In the genomic region with DNA sequence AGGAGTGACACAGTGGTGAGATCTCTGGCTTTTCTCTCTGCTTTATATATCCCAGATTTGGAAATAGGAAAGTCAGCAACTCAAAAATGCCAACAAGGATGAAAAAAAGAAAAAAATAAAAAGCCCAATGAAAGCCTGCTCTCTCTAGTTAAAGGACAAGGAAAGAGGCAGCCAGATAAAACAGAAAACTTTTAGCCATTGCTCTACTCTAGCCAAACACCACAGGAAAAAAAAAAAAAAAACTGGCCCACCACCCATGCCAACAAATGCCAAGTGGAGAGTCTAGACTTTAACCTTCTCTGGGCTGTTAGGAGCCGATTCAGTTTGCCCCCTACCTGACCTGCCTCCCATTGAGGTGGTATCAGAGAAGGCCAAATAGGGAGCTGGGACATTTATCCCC, we compare ENCODE assay signal across 20 cellular contexts.
A peak's percentile ranks its signal among the peaks of the same experiment; 100 is the strongest.
DNase-seq lines count a peak whose midpoint lies in the region; ATAC-seq and TF ChIP-seq lines count a peak whose summit lies in the region.
"Had no signal": no experiment of that assay in that cellular context is flagged by ENCODE, and none has a peak within 500 bp of the region (broad histone marks: within the 10 kb centered on the region; RNA-seq: fewer than 3 reads in every experiment).

No MANE protein-coding gene starts in this region.

- no peak overlapping the region for H4K91ac ChIP-seq in IMR-90 (ENCODE audit: insufficient read depth, low read depth, low read length)

- no peaks in the 10 kb centered on the region for H3K9me3 ChIP-seq in IMR-90 (ENCODE audit: control insufficient read depth, insufficient read depth, low read length)
- no peaks in the 10 kb centered on the region for H3K9me3 ChIP-seq in thoracic aorta
- H3K9me3 ChIP-seq in GM23248 (ENCODE audit: low read depth), result no peaks in the 10 kb centered on the region
- H3K9me3 ChIP-seq: Caco-2 had no signal

- WGBS in IMR-90 (ENCODE audit: extremely low coverage in 2 of 2, insufficient read length in 1 of 2), 2 experiments, result no CpG with 5 or more reads among the region's 1 CpG
- WGBS in GM23248 (ENCODE audit: low coverage in 1 of 2, low lambda C conversion rate in 2 of 2, missing lambda C conversion rate in 2 of 2), 2 experiments, result 25 to 63% methylated on average over 1 of the region's 1 CpG

- H2BK15ac ChIP-seq in IMR-90 (ENCODE audit: low read depth, low read length), result no peak overlapping the region

- TF ChIP-seq RAD21 in IMR-90 (IDR thresholded peaks at IDR 0.05; ENCODE audit: low read length), result no peak

- H3K9me2 ChIP-seq in GM23248 (ENCODE audit: insufficient read depth), result no peaks in the 10 kb centered on the region

- no peak overlapping the region for H3K27ac ChIP-seq in IMR-90 (ENCODE audit: insufficient read depth, low read length)
- peak overlapping the region; percentile 41 to 82 for H3K27ac ChIP-seq in coronary artery
- H3K27ac ChIP-seq in thoracic aorta, result peak overlapping the region; percentile 63 to 65
- no peak overlapping the region for H3K27ac ChIP-seq in GM23248
- H3K27ac ChIP-seq: 22Rv1, BLaER1, C4-2B had no signal

- H3K27me3 ChIP-seq in IMR-90 (ENCODE audit: control insufficient read depth, insufficient read depth, low read length) (no peaks in the 10 kb centered on the region; the same call in none of the 2 replicates), thoracic aorta (replicated peaks; ENCODE audit: insufficient read depth) (no peaks in the 10 kb centered on the region), GM23248 (replicated peaks; ENCODE audit: insufficient read depth) (0 out of 2 replicates have a peak, but pooled peaks cover 3% of the 10 kb centered on the region)
- H3K27me3 ChIP-seq: BLaER1 had no signal

- H2BK5ac ChIP-seq in IMR-90 (ENCODE audit: low read depth, low read length, poor library complexity, severe bottlenecking), result no peak overlapping the region

- H4K20me1 ChIP-seq in IMR-90 (ENCODE audit: insufficient read depth, low read length), result no peaks in the 10 kb centered on the region
- H4K20me1 ChIP-seq in GM23248 (ENCODE audit: insufficient read depth), result no peaks in the 10 kb centered on the region
- H4K20me1 ChIP-seq: BLaER1 had no signal

- no peak for DNase-seq in IMR-90
- no peak for DNase-seq in coronary artery (ENCODE audit: low spot score)
- DNase-seq in thoracic aorta (ENCODE audit: low spot score), result no peak
- no peak for DNase-seq in HuH-7 (ENCODE audit: low spot score)
- DNase-seq in DMS53 (lab: John Stamatoyannopoulos, UW), result no peak
- no peak for DNase-seq in GM23248
- DNase-seq: Caco-2; CD4-positive, CD25-positive, alpha-beta regulatory T cell; CD8-positive, alpha-beta T cell; DMS153; DMS79; EL; GDM1; H9 had no signal

- no peak overlapping the region for H3K56ac ChIP-seq in IMR-90 (ENCODE audit: extremely low read depth, insufficient read depth, low read length)

- H2BK120ac ChIP-seq in IMR-90 (ENCODE audit: low read depth, low read length), result no peak overlapping the region

- H4K5ac ChIP-seq in IMR-90 (ENCODE audit: low read depth, low read length), result no peak overlapping the region

- H3K4me3 ChIP-seq in IMR-90 (ENCODE audit: insufficient read depth, low read depth, low read length) (no peak overlapping the region), coronary artery (no peak overlapping the region), thoracic aorta (peak overlapping the region; percentile 25), GM23248 (no peak overlapping the region)
- H3K4me3 ChIP-seq: BLaER1, GM12878, GM23338 had no signal

- H3F3A ChIP-seq in GM23248 (ENCODE audit: insufficient read depth), result no peaks in the 10 kb centered on the region

- H2AK5ac ChIP-seq in IMR-90 (ENCODE audit: low read depth, low read length), result no peak overlapping the region

- no peak overlapping the region for H3K18ac ChIP-seq in IMR-90 (ENCODE audit: low read depth, low read length)

- H3K36me3 ChIP-seq in IMR-90 (ENCODE audit: control insufficient read depth, insufficient read depth, low read length) (no peaks in the 10 kb centered on the region), thoracic aorta (no peaks in the 10 kb centered on the region), GM23248 (ENCODE audit: low read depth) (no peaks in the 10 kb centered on the region)
- H3K36me3 ChIP-seq: BLaER1 had no signal

- no peaks in the 10 kb centered on the region for H3K9me1 ChIP-seq in IMR-90 (ENCODE audit: insufficient read depth, low read length)

- H4K8ac ChIP-seq in IMR-90 (ENCODE audit: low read depth in 2 of 2, low read length in 2 of 2), result no peak overlapping the region

- POLR2A ChIA-PET in IMR-90 (lab: Charles Lee; ENCODE audit: unreplicated experiment), result no interaction called here

- no peak overlapping the region for H3K4ac ChIP-seq in IMR-90 (ENCODE audit: low read depth, low read length)

- intact Hi-C loops in IMR-90 (cut with micrococcal nuclease), result no loop called here

- no peak overlapping the region for H3K4me2 ChIP-seq in IMR-90 (ENCODE audit: low read depth, low read length)
- no peak overlapping the region for H3K4me2 ChIP-seq in GM23248 (ENCODE audit: unreplicated experiment)
- H3K4me2 ChIP-seq: GM23338 had no signal

- H3K14ac ChIP-seq in IMR-90 (replicated peaks; ENCODE audit: low read depth, low read length), result no peak overlapping the region

- no peak for TF ChIP-seq POLR2A in IMR-90 (IDR thresholded peaks at IDR 0.05; ENCODE audit: low read depth, low read length)

- peak overlapping the region; percentile 3 for H2AK9ac ChIP-seq in IMR-90 (replicated peaks; ENCODE audit: low read depth, low read length, poor library complexity)

- H3K79me2 ChIP-seq in GM23248 (ENCODE audit: insufficient read depth), result no peaks in the 10 kb centered on the region

- H3K23ac ChIP-seq in IMR-90 (ENCODE audit: low read depth, low read length), result no peak overlapping the region

- no peak overlapping the region for H3K9ac ChIP-seq in IMR-90 (ENCODE audit: low read depth, low read length)
- H3K9ac ChIP-seq in GM23248, result no peak overlapping the region
- H3K9ac ChIP-seq: BLaER1 had no signal

- in situ Hi-C loops in IMR-90 (cut with MboI; ENCODE audit: low sequenced_read_pairs) (no loop called here), GM23248 (cut with MboI) (no loop called here)

- dilution Hi-C loops in IMR-90 (cut with HindIII; ENCODE audit: low sequenced_read_pairs, unreplicated experiment), result no loop called here

- no peaks in the 10 kb centered on the region for H3K79me1 ChIP-seq in IMR-90 (ENCODE audit: low read depth in 1 of 2, low read length in 2 of 2)

- H3K4me1 ChIP-seq in IMR-90 (ENCODE audit: control insufficient read depth, insufficient read depth, low read length) (no peaks in the 10 kb centered on the region), thoracic aorta (ENCODE audit: control insufficient read depth in 1 of 2, low read depth in 2 of 2) (peaks cover 17 to 61% of the 10 kb centered on the region in 2 donors), GM23248 (ENCODE audit: insufficient read depth) (no peaks in the 10 kb centered on the region)
- H3K4me1 ChIP-seq: Caco-2 had no signal

- BruUV-seq in IMR-90 (replicated peaks; lab: Mats Ljungman, UMichigan), result no TSS peak

- CTCF ChIA-PET in IMR-90 (lab: Yijun Ruan, JAX), result no interaction called here

- ATAC-seq in IMR-90 (ENCODE audit: low read depth) (no peak), thoracic aorta (ENCODE audit: insufficient number of reproducible peaks, low FRiP score, low read depth) (peak; percentile 91)
- ATAC-seq: CD8-positive, alpha-beta T cell; GM12878; GM23338; HCT116 had no signal

- no peak overlapping the region for H2BK20ac ChIP-seq in IMR-90 (ENCODE audit: low read depth, low read length)

- no peak overlapping the region for H2AFZ ChIP-seq in IMR-90 (replicated peaks; ENCODE audit: low read length, poor library complexity)
- H2AFZ ChIP-seq in GM23248, result no peak overlapping the region
- H2AFZ ChIP-seq: GM23338 had no signal

- TF ChIP-seq CTCF in IMR-90 (conservative IDR thresholded peaks at IDR 0.05; ENCODE audit: low read depth, low read length) (no peak), coronary artery (IDR thresholded peaks at IDR 0.05) (no peak), thoracic aorta (IDR thresholded peaks at IDR 0.05) (no peak)

TF ChIP-seq in IMR-90, 13 proteins besides CTCF, POLR2A, EP300 and RAD21:
- TF ChIP-seq RFX5 (IDR thresholded peaks at IDR 0.05; ENCODE audit: low read depth, low read length) (no peak), MAFK (IDR thresholded peaks at IDR 0.05; ENCODE audit: low read depth, low read length) (no peak), BHLHE40 (IDR thresholded peaks at IDR 0.05; ENCODE audit: low read depth, low read length) (no peak), MXI1 (IDR thresholded peaks at IDR 0.05; ENCODE audit: borderline replicate concordance, low read depth, low read length) (no peak), CEBPB (IDR thresholded peaks at IDR 0.05; ENCODE audit: low read depth, low read length) (no peak), MAZ (IDR thresholded peaks at IDR 0.05; ENCODE audit: borderline replicate concordance, low read depth, low read length) (no peak), CHD1 (IDR thresholded peaks at IDR 0.05; ENCODE audit: low read depth, low read length) (no peak), NFE2L2 (IDR thresholded peaks at IDR 0.05; ENCODE audit: low read depth, low read length) (no peak)
- TF ChIP-seq, protein P1, sequence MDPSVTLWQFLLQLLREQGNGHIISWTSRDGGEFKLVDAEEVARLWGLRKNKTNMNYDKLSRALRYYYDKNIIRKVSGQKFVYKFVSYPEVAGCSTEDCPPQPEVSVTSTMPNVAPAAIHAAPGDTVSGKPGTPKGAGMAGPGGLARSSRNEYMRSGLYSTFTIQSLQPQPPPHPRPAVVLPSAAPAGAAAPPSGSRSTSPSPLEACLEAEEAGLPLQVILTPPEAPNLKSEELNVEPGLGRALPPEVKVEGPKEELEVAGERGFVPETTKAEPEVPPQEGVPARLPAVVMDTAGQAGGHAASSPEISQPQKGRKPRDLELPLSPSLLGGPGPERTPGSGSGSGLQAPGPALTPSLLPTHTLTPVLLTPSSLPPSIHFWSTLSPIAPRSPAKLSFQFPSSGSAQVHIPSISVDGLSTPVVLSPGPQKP (IDR thresholded peaks at IDR 0.05; ENCODE audit: borderline replicate concordance, low read depth, low read length), result no peak
- TF ChIP-seq, protein P2, sequence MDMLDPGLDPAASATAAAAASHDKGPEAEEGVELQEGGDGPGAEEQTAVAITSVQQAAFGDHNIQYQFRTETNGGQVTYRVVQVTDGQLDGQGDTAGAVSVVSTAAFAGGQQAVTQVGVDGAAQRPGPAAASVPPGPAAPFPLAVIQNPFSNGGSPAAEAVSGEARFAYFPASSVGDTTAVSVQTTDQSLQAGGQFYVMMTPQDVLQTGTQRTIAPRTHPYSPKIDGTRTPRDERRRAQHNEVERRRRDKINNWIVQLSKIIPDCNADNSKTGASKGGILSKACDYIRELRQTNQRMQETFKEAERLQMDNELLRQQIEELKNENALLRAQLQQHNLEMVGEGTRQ (IDR thresholded peaks at IDR 0.05; ENCODE audit: low read depth, low read length), result no peak

Comparison
In these comparisons a context has a peak if more than half of its experiments do, and no peak if none do; other contexts are left out.
1. H3K27ac ChIP-seq: peak in coronary artery (2 of 2) and thoracic aorta (2 of 2); none in IMR-90 (single experiment) and GM23248 (single experiment).